Comparison of ENCODE assay signal across 8 cellular contexts in the genomic region with DNA sequence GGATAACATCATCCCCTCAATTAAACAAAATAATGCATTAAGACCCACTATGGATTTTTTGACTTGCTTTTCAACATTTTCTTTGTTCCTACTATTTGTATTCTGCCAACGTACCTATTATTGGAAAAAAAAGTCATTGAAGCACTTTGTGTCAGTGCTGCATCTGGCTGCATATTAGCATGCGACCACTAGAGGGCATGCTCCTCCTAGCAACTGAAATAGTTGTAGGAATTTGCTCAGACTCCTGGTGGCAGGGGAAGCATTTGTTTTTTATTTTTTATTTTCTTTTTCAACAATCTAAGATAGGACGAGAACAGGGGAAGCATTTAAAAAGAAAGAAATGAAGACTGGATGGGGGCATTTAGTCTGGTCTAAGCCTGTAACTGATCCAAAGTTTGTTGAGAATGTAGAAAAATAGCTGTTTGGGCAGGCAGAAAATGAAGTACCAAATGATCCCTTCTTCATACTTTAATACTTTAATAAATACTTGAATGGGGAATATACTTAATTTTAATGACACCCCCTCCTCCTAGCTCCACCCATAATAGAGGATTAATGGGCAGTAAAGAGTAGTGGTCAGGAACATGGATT. TPM values are rescaled to one million over a fixed set of nuclear protein-coding genes. Genes with fewer than 3 reads are reported as not detected.
A peak's percentile ranks its signal among the peaks of the same experiment; 100 is the strongest.
DNase-seq lines count a peak whose midpoint lies in the region; ATAC-seq, FAIRE-seq and TF ChIP-seq lines count a peak whose summit lies in the region.

No MANE protein-coding gene starts in this region.

- H3K4me3 ChIP-seq in AG09309 (ENCODE audit: control insufficient read depth, low read depth, low read length) (no peak overlapping the region), cardiac fibroblast (replicated peaks in 1 of 2; ENCODE audit: low read depth in 2 of 2, low read length in 2 of 2) (no peak overlapping the region)

- peaks cover 2% of the 10 kb centered on the region for H3K4me1 Mint-ChIP-seq in activated B cell treated with CpG ODN at 0.5 μM for 24 hours

- FAIRE-seq in GM19239 (lab: Jason Lieb, UNC), result peak; percentile 90

- ATAC-seq in activated B cell treated with CpG ODN at 0.5 μM for 24 hours (ENCODE audit: low read depth), result peak; percentile 77
- no peak for ATAC-seq in GM18519 (IDR thresholded peaks at IDR 0.05; ENCODE audit: low FRiP score, unreplicated experiment)

- DNase-seq in AG09309 (ENCODE audit: low read depth), result peak; percentile 48
- DNase-seq in GM19239 (ENCODE audit: insufficient read length, low spot score), result peak; percentile 45
- DNase-seq in NCI-H2171 (lab: John Stamatoyannopoulos, UW), result peak; percentile 95
- peak; percentile 45 for DNase-seq in activated B cell treated with CpG ODN at 0.5 μM for 24 hours
- DNase-seq in cardiac fibroblast (ENCODE audit: low read depth in 2 of 2), result peak; percentile 85 to 88
- peak; percentile 86 for DNase-seq in islet precursor cell
- peak; percentile 85 for DNase-seq in stimulated activated CD4-positive, alpha-beta T cell treated with anti-CD3 and anti-CD28 coated beads, Interleukin-15, amount 100 ng/mL, for 24 hours

- CTCF ChIA-PET in activated B cell treated with CpG ODN at 0.5 μM for 24 hours (lab: Charles Lee), result interaction anchor here (0.6 to 3.7 kb wide), 8 partner anchors 9 to 134 kb away, joined by 3 to 19 read pairs (median 5); a partner anchor contains a TSS

- H3K4me3 Mint-ChIP-seq in activated B cell treated with CpG ODN at 0.5 μM for 24 hours, result no peak overlapping the region

- intact Hi-C loops in activated B cell treated with CpG ODN at 0.5 μM for 24 hours (cut with micrococcal nuclease), result loop anchor here (1.0 kb wide), 4 partner anchors 71 to 281 kb away; no protein-coding TSS in a partner anchor

- H3K27me3 Mint-ChIP-seq in activated B cell treated with CpG ODN at 0.5 μM for 24 hours, result no peaks in the 10 kb centered on the region

- peaks cover 4% of the 10 kb centered on the region for H3K9me3 Mint-ChIP-seq in activated B cell treated with CpG ODN at 0.5 μM for 24 hours

- POLR2A ChIA-PET in activated B cell treated with CpG ODN at 0.5 μM for 24 hours (lab: Charles Lee), result interaction anchor here (0.6 kb wide), 1 partner anchor 129 kb away, joined by 3 read pairs; no protein-coding TSS in a partner anchor

- H3K36me3 Mint-ChIP-seq in activated B cell treated with CpG ODN at 0.5 μM for 24 hours (ENCODE audit: low read depth), result peaks cover 37% of the 10 kb centered on the region

- TF ChIP-seq CTCF in AG09309 (IDR thresholded peaks at IDR 0.05; ENCODE audit: control insufficient read depth, insufficient read depth, low read depth, low read length, missing control alignments) (peak; percentile 93), activated B cell treated with CpG ODN at 0.5 μM for 24 hours (IDR thresholded peaks at IDR 0.05) (peak; percentile 97), cardiac fibroblast (IDR thresholded peaks at IDR 0.05; ENCODE audit: low read depth, low read length) (peak; percentile 92)

- no peak overlapping the region for H3K27ac Mint-ChIP-seq in activated B cell treated with CpG ODN at 0.5 μM for 24 hours

RNA-seq across cellular contexts. Expression of a gene that starts 14.5 kb away (rescaled TPM):
- total RNA-seq in activated B cell treated with CpG ODN at 0.5 μM for 24 hours, result 1.3 and 2.5 TPM in 2 replicates

RNA-seq across cellular contexts. Expression of a gene that starts 26.8 kb away (rescaled TPM):
- total RNA-seq in activated B cell treated with CpG ODN at 0.5 μM for 24 hours, result 27.9 and 35.8 TPM in 2 replicates

RNA-seq across cellular contexts. Expression of a gene that starts 42.7 kb away (rescaled TPM):
- total RNA-seq in activated B cell treated with CpG ODN at 0.5 μM for 24 hours, result 0.11 and 0.29 TPM in 2 replicates

RNA-seq across cellular contexts. Expression of a gene that starts 47.9 kb away (rescaled TPM):
- not detected in 2 replicates for total RNA-seq in activated B cell treated with CpG ODN at 0.5 μM for 24 hours

Comparison
In these comparisons a context has a peak if more than half of its experiments do, and no peak if none do; other contexts are left out.
1. DNase-seq: peak in every context shown above with its lines; median percentile 95 in NCI-H2171; 86 in cardiac fibroblast; 86 in islet precursor cell; 85 in stimulated activated CD4-positive, alpha-beta T cell treated with anti-CD3 and anti-CD28 coated beads, Interleukin-15, amount 100 ng/mL, for 24 hours; 48 in AG09309; 45 in GM19239; 45 in activated B cell treated with CpG ODN at 0.5 μM for 24 hours.